Comparison of ENCODE assay signal across 15 cellular contexts in the genomic region with DNA sequence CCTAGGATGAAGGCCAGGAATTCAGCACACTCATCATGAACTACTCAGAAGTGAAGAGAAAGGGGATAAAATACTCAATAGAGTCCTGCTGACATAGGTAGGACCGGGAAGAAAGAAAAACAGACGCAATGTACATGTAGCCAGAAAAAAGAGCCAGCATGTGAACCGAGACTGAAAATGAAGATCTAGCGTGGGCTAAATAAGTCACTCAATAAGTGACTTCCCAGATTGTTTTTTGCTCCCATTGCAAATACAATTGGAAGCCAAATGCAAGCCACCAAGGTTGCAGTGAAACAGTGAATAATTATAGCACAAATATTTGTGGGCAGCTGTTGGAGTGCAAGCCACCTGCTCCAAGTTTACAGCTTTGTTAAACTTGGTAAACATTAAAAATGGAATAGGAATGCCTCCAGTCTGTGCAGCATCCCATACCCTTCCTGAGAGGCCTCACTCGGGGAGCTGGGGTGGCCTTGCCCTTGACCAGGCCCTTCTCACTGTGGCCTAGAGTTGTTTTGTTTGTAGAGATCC.
"Had no signal": no experiment of that assay in that cellular context is flagged by ENCODE, and none has a peak within 500 bp of the region (broad histone marks: within the 10 kb centered on the region; RNA-seq: fewer than 3 reads in every experiment).

No MANE protein-coding gene starts in this region.

- DNase-seq: activated T-cell treated with anti-CD3 and anti-CD28 coated beads, Interleukin-2, amount 50 U/mL, for 1 hour; central memory CD4-positive, alpha-beta T cell; dermis blood vessel endothelial cell; effector CD8-positive, alpha-beta T cell; kidney glomerular epithelial cell; naive thymus-derived CD4-positive, alpha-beta T cell; retina; sigmoid colon; stimulated activated CD4-positive, alpha-beta T cell treated with anti-CD3 and anti-CD28 coated beads, Interleukin-4, amount 100 ng/mL, for 1 hour; stimulated activated naive CD4-positive, alpha-beta T cell treated with Interleukin-2 at 50 U/mL for 16 hours; T-helper 9 cell had no signal

- H3K36me3 ChIP-seq: sigmoid colon, thoracic aorta had no signal

- H3K27me3 ChIP-seq: hepatocyte, sigmoid colon had no signal

- H3K9me3 ChIP-seq: sigmoid colon, thoracic aorta had no signal

- H3K27ac ChIP-seq: hepatocyte, sigmoid colon, thoracic aorta had no signal

- H3K4me3 ChIP-seq: hepatocyte, sigmoid colon, thoracic aorta had no signal

- ATAC-seq: activated naive CD4-positive, alpha-beta T cell treated with anti-CD3 and anti-CD28 coated beads, Interleukin-2, amount 50 U/mL, for 72 hours; naive thymus-derived CD4-positive, alpha-beta T cell; WTC11 had no signal
